ENCODE assay signal across 14 cellular contexts in genomic region chr17:50920891-50921595, GRCh38. TPM values are rescaled to one million over a fixed set of nuclear protein-coding genes. Genes with fewer than 3 reads are reported as not detected.
DNase-seq lines count a peak whose midpoint lies in the region; ATAC-seq, FAIRE-seq and TF ChIP-seq lines count a peak whose summit lies in the region.
"Had no signal": no experiment of that assay in that cellular context is flagged by ENCODE, and none has a peak within 500 bp of the region (broad histone marks: within the 10 kb centered on the region; RNA-seq: fewer than 3 reads in every experiment).

No MANE protein-coding gene starts in this region.

- H2AK5ac ChIP-seq in H9 (ENCODE audit: insufficient read length, low read length), result no peak overlapping the region

- H3K56ac ChIP-seq in H9 (ENCODE audit: insufficient read length, low read depth, low read length), result no peak overlapping the region

- TF ChIP-seq POLR2A in A549 (IDR thresholded peaks at IDR 0.05; ENCODE audit: low read length), result no peak

- 88% methylated on average over 16 of the region's 16 CpGs for WGBS in A549 (ENCODE audit: missing lambda C conversion rate)
- no CpG with 5 or more reads among the region's 16 CpGs for WGBS in H9 (ENCODE audit: extremely low coverage, insufficient read length, low lambda C conversion rate)
- 88% methylated on average over 8 of the region's 16 CpGs for WGBS in mammary epithelial cell (ENCODE audit: low coverage, missing lambda C conversion rate)

- no peak overlapping the region for H3K4me3 ChIP-seq in A549
- H3K4me3 ChIP-seq in mammary epithelial cell (replicated peaks in 1 of 3; ENCODE audit: insufficient read depth in 1 of 3, low read depth in 2 of 3, low read length in 3 of 3), result no peak overlapping the region
- H3K4me3 ChIP-seq in mucosa of rectum (ENCODE audit: low read length in 2 of 2), result peak overlapping the region in 1 of 2 donors; percentile 26

- H2BK20ac ChIP-seq in H9 (ENCODE audit: low read depth, low read length, poor library complexity, severe bottlenecking), result no peak overlapping the region

- no peak overlapping the region for H2BK120ac ChIP-seq in H9 (ENCODE audit: low read depth, low read length, poor library complexity, severe bottlenecking)

- H3K27ac ChIP-seq in A549 (peak overlapping the region; percentile 87 to 92), H9 (ENCODE audit: insufficient read length, low read depth, low read length) (no peak overlapping the region), mammary epithelial cell (ENCODE audit: insufficient read depth, low read depth, low read length) (peak overlapping the region; percentile 11), mucosa of rectum (ENCODE audit: low read depth in 2 of 2, low read length in 2 of 2) (peak overlapping the region; percentile 97 to 98)

- H3K9me3 Mint-ChIP-seq in H9, result peaks cover 0 to under 1% of the 10 kb centered on the region in 2 experiments; a peak in 1 of 5 replicates

- no peak overlapping the region for H2BK5ac ChIP-seq in H9 (ENCODE audit: insufficient read length, low read length)

- H3K9ac ChIP-seq in H9 (ENCODE audit: extremely low read depth, insufficient read length, low read length) (no peak overlapping the region), mammary epithelial cell (ENCODE audit: insufficient read depth, low read length) (no peak overlapping the region), mucosa of rectum (ENCODE audit: low read depth in 1 of 2, low read length in 2 of 2) (peak overlapping the region; percentile 21 to 47)

- H3K36me3 Mint-ChIP-seq in H9 (ENCODE audit: insufficient read depth in 1 of 3, low read depth in 3 of 3), result no peaks in the 10 kb centered on the region; a peak in 1 of 7 replicates

- no peak overlapping the region for H3T11ph ChIP-seq in H9 (ENCODE audit: low read length)

- no peak overlapping the region for H4K5ac ChIP-seq in H9 (ENCODE audit: insufficient read length, low read depth, low read length)

- dilution Hi-C loops in mammary epithelial cell (cut with HindIII; ENCODE audit: low sequenced_read_pairs), result no loop called here

- H3K4me2 ChIP-seq in A549 (0 out of 3 replicates have a peak overlapping the region, but pooled peaks have one; percentile 84), H9 (ENCODE audit: insufficient read depth, insufficient read length, low read length) (no peak overlapping the region), mammary epithelial cell (ENCODE audit: insufficient read depth, low read depth, low read length) (no peak overlapping the region)

- ATAC-seq in A549, result no peak
- no peak for ATAC-seq in HG02588 (IDR thresholded peaks at IDR 0.05; ENCODE audit: unreplicated experiment)

- no peak for TF ChIP-seq EP300 in A549 (IDR thresholded peaks at IDR 0.05)

- no peaks in the 10 kb centered on the region; the same call in 1 of the 2 replicates for H3K27me3 Mint-ChIP-seq in H9 (ENCODE audit: low read depth)
- H3K27me3 Mint-ChIP-seq: progenitor cell of endocrine pancreas had no signal

- H3K4ac ChIP-seq in H9 (ENCODE audit: low read depth, low read length), result no peak overlapping the region

- no peaks in the 10 kb centered on the region for H3K23me2 ChIP-seq in H9 (ENCODE audit: insufficient read length, low read depth, low read length, poor library complexity, severe bottlenecking)

- FAIRE-seq in A549 (lab: Jason Lieb, UNC), result no peak
- FAIRE-seq: endometrium, TTC549 had no signal

- no TSS peak for BruUV-seq in mammary epithelial cell (replicated peaks; lab: Mats Ljungman, UMichigan)

- peak overlapping the region in 1 of 2 experiments; percentile 55; a peak in 1 of 5 replicates for H3K4me3 Mint-ChIP-seq in H9

- peaks cover 81% of the 10 kb centered on the region for H3K4me1 ChIP-seq in A549
- H3K4me1 ChIP-seq in H9 (ENCODE audit: insufficient read depth, low read length), result peaks cover 16% of the 10 kb centered on the region; the same call in 1 of the 2 replicates
- peaks cover 62% of the 10 kb centered on the region for H3K4me1 ChIP-seq in mammary epithelial cell (ENCODE audit: insufficient read depth, low read length)
- peaks cover 58 to 70% of the 10 kb centered on the region in 2 donors for H3K4me1 ChIP-seq in mucosa of rectum (ENCODE audit: control insufficient read depth in 2 of 2, insufficient read depth in 2 of 2, low read length in 2 of 2)

- H3K14ac ChIP-seq in H9 (ENCODE audit: insufficient read depth, low read length), result no peak overlapping the region

- H4K20me1 ChIP-seq in H9 (ENCODE audit: control insufficient read depth, insufficient read depth, insufficient read length), result no peaks in the 10 kb centered on the region
- no peaks in the 10 kb centered on the region for H4K20me1 ChIP-seq in mammary epithelial cell (ENCODE audit: insufficient read depth, low read length)

- DNase-seq in A549 (ENCODE audit: low read depth in 1 of 2, low spot score in 1 of 2), result no peak
- peak; percentile 57 for DNase-seq in H9
- no peak for DNase-seq in mammary epithelial cell
- DNase-seq in H4 (ENCODE audit: low spot score), result no peak
- no peak for DNase-seq in inferior parietal cortex (ENCODE audit: extremely low spot score)
- DNase-seq in HK-2 (ENCODE audit: unreplicated experiment), result no peak
- DNase-seq: activated naive CD4-positive, alpha-beta T cell treated with Interleukin-2 at 50 U/mL for 16 hours; KBM-7; NCI-H446 treated with DMSO at 0.1 percent for 48 hours had no signal

- TF ChIP-seq CTCF in A549 (IDR thresholded peaks at IDR 0.05) (no peak), H9 (conservative IDR thresholded peaks at IDR 0.05) (no peak), mammary epithelial cell (conservative IDR thresholded peaks at IDR 0.05 in 1 of 2, IDR thresholded peaks at IDR 0.05 in 1 of 2; ENCODE audit: extremely low read depth in 1 of 2, insufficient read depth in 1 of 2, low read depth in 1 of 2, low read length in 2 of 2) (no peak)

- TF ChIP-seq RAD21 in A549 (conservative IDR thresholded peaks at IDR 0.05 in 1 of 2, IDR thresholded peaks at IDR 0.05 in 1 of 2), result no peak

- H3K18ac ChIP-seq in H9 (ENCODE audit: insufficient read length, low read depth, low read length), result no peak overlapping the region

- H3K4me1 Mint-ChIP-seq in H9, result peaks cover 61 to 74% of the 10 kb centered on the region in 2 experiments

- H3K27ac Mint-ChIP-seq in H9, result 0 out of 7 replicates have a peak overlapping the region, but pooled peaks of 1 of the 3 experiments have one; percentile 6

- H4K8ac ChIP-seq in H9 (replicated peaks; ENCODE audit: insufficient read length, low read depth, low read length), result no peak overlapping the region

- intact Hi-C loops in mammary epithelial cell (cut with micrococcal nuclease), result no loop called here

- no peak overlapping the region for H2AFZ ChIP-seq in H9 (ENCODE audit: low read length)
- H2AFZ ChIP-seq in mammary epithelial cell (ENCODE audit: low read depth, low read length), result no peak overlapping the region

- H2BK12ac ChIP-seq in H9 (ENCODE audit: insufficient read length, low read depth, low read length), result no peak overlapping the region

- CTCF ChIA-PET in A549 (lab: Yijun Ruan, JAX), result interaction anchor here (1.0 to 6.8 kb wide), 5 partner anchors 10 to 69 kb away, joined by 3 to 25 read pairs (median 11); partner anchors contain the start of gene TOB1
- CTCF ChIA-PET in mammary epithelial cell (lab: Charles Lee; ENCODE audit: low non-redundant PET), result no interaction called here

- H3K79me2 ChIP-seq in H9 (ENCODE audit: insufficient read depth, low read length) (no peaks in the 10 kb centered on the region), mammary epithelial cell (ENCODE audit: insufficient read depth, low read length) (no peaks in the 10 kb centered on the region)

- no peak overlapping the region for H3K23ac ChIP-seq in H9 (ENCODE audit: insufficient read length, low read depth, low read length)

- POLR2A ChIA-PET in A549 (lab: Yijun Ruan, JAX), result interaction anchor here (1.1 to 13.2 kb wide), 4 partner anchors 10 to 54 kb away, joined by 3 to 130 read pairs (median 6); partner anchors contain the start of gene TOB1

- no peaks in the 10 kb centered on the region for H3K36me3 ChIP-seq in mammary epithelial cell (ENCODE audit: insufficient read depth, low read length)
- no peaks in the 10 kb centered on the region for H3K36me3 ChIP-seq in mucosa of rectum (ENCODE audit: control insufficient read depth in 2 of 2, insufficient read depth in 2 of 2, low read length in 2 of 2)

- H3K27me3 ChIP-seq in H9 (ENCODE audit: insufficient read depth, low read length), result no peaks in the 10 kb centered on the region
- H3K27me3 ChIP-seq in mammary epithelial cell (ENCODE audit: insufficient read depth, low read length), result no peaks in the 10 kb centered on the region
- no peaks in the 10 kb centered on the region for H3K27me3 ChIP-seq in mucosa of rectum (ENCODE audit: control insufficient read depth in 2 of 2, insufficient read depth in 2 of 2, low read length in 2 of 2)

- in situ Hi-C loops in mammary epithelial cell (cut with MboI; ENCODE audit: low sequenced_read_pairs in 2 of 2), result no loop called here

- no peak overlapping the region for H2BK15ac ChIP-seq in H9 (ENCODE audit: low read depth, low read length)

- no peaks in the 10 kb centered on the region for H3K79me1 ChIP-seq in H9 (ENCODE audit: insufficient read depth, low read depth, low read length, poor library complexity, severe bottlenecking)

- H3K9me3 ChIP-seq in A549 (no peaks in the 10 kb centered on the region), H9 (ENCODE audit: control insufficient read depth, low read depth, low read length) (no peaks in the 10 kb centered on the region), mammary epithelial cell (replicated peaks; ENCODE audit: insufficient read depth, low read length) (no peaks in the 10 kb centered on the region), mucosa of rectum (ENCODE audit: control insufficient read depth in 2 of 2, low read length in 2 of 2) (no peaks in the 10 kb centered on the region)

- H4K91ac ChIP-seq in H9 (ENCODE audit: insufficient read length, low read depth, low read length), result no peak overlapping the region

TF ChIP-seq in A549, 52 proteins besides CTCF, POLR2A, EP300 and RAD21:
- TF ChIP-seq ESRRA (IDR thresholded peaks at IDR 0.05; ENCODE audit: borderline replicate concordance, low read length) (no peak), CHD2 (IDR thresholded peaks at IDR 0.05; ENCODE audit: low read length, partially characterized antibody) (no peak), FOXS1 (CRISPR knock-in tag; IDR thresholded peaks at IDR 0.05) (no peak), NR3C1 (IDR thresholded peaks at IDR 0.05) (no peak), MYC (IDR thresholded peaks at IDR 0.05; ENCODE audit: borderline replicate concordance, low read length) (no peak)

RNA-seq across cellular contexts. Expression of gene TOB1, which starts 54.9 kb away (rescaled TPM):
- polyA plus RNA-seq in A549 (2011; rRNA removed) (101 and 133 TPM in 2 replicates), A549 (2017; fragmentation: RNase III; extraction: RNeasy Plus Mini Kit Qiagen cat#74134 plus additional on column Dnase treatment) (77.9 to 111 TPM (median 103 TPM) in 3 replicates), mammary epithelial cell (89.6 TPM)
- 39.6 and 55.5 TPM in 2 replicates for polyA plus RNA-seq in A549 (2012; cell fraction: cytosol; rRNA removed)
- polyA plus RNA-seq in A549 (2012; cell fraction: nucleus; rRNA removed), result 57.4 and 64.7 TPM in 2 replicates
- 172 and 195 TPM in 2 replicates for polyA minus RNA-seq in A549 (2011; rRNA and poly(A)+ RNA removed)
- total RNA-seq in H9 (2021) (31.2 and 31.6 TPM in 2 replicates), mammary epithelial cell (100 to 1,000 TPM in 1 of 2 donors, 10 to 100 TPM in 1; 51.2 to 149 TPM)
- 94.4 TPM for polyA minus RNA-seq in mammary epithelial cell
- total RNA-seq in H4 (2014; rRNA removed; shearing (Covaris generic)), result 3.1 and 7.0 TPM in 2 replicates

Comparison
In these comparisons a context has a peak if more than half of its experiments do, and no peak if none do; other contexts are left out.
1. H3K9ac ChIP-seq: peak in mucosa of rectum (2 of 2); none in H9 (single experiment) and mammary epithelial cell (single experiment).